Comparison of ENCODE assay signal across 9 cellular contexts in genomic region chr18:33440384-33441043, GRCh38. TPM values are rescaled to one million over a fixed set of nuclear protein-coding genes. Genes with fewer than 3 reads are reported as not detected.
DNase-seq lines count a peak whose midpoint lies in the region; ATAC-seq, FAIRE-seq and TF ChIP-seq lines count a peak whose summit lies in the region.
"Had no signal": no experiment of that assay in that cellular context is flagged by ENCODE, and none has a peak within 500 bp of the region (broad histone marks: within the 10 kb centered on the region; RNA-seq: fewer than 3 reads in every experiment).

A gene with protein sequence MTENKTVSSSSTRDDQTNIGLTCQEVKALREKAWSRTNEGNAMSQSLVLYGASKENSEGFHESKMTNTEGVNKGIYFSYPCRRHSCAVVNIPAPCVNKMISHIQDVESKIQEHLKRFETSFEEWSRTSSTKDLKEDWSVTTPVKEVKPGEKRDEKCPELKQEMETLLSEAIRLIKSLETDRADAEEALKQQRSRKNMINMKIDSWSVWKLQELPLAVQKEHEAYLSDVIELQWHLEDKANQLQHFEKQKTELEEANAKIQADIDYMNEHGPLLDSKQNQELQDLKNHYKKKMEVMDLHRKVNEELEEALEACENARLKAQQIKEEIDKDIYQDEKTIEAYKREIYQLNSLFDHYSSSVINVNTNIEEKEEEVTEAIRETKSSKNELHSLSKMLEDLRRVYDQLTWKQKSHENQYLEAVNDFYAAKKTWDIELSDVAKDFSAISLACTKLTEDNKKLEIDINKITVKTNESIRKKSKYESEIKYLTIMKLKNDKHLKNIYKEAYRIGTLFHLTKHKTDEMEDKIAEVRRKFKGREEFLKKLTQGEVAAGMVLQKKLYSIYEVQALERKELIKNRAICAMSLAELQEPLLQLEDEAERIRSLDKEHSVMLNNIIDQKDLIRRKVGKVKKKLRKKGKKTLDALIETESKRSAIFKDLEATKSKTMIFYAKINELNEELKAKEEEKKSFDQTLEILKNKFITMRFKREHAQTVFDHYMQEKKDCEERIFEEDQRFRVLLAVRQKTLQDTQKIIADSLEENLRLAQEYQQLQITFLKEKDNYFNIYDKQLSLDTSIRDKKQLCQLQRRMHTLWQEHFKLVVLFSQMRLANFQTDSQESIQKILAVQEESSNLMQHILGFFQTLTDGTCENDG (minus strand): TSS chr18:33440721. CDS start chr18:33412088, 28,633 bp downstream.

- H3K4me3 Mint-ChIP-seq in astrocyte (ENCODE audit: unreplicated experiment), result peak within 1 kb of the TSS; percentile 94
- H3K4me3 Mint-ChIP-seq: central memory CD8-positive, alpha-beta T cell had no signal

- no peak for TF ChIP-seq EP300 in Ishikawa (IDR thresholded peaks at IDR 0.05; ENCODE audit: borderline replicate concordance)

- H2AFZ ChIP-seq in astrocyte (ENCODE audit: low read depth, low read length), result peak within 1 kb of the TSS; percentile 96

- peaks cover 3% of the 10 kb centered on the region for H3K27me3 ChIP-seq in astrocyte (ENCODE audit: insufficient read depth, low read length)
- peaks cover 30% of the 10 kb centered on the region for H3K27me3 ChIP-seq in iPS-20b (ENCODE audit: insufficient read depth, low read length)
- peaks cover 0 to 43% (median 4%) of the 10 kb centered on the region in 7 donors for H3K27me3 ChIP-seq in spleen (replicated peaks in 1 of 7)

- H3K27ac Mint-ChIP-seq in astrocyte (ENCODE audit: unreplicated experiment), result peak within 1 kb of the TSS; percentile 65

- peak within 1 kb of the TSS; percentile 70 for H3K9ac ChIP-seq in astrocyte (ENCODE audit: low read length)
- peak within 1 kb of the TSS; percentile 69; the same call in 1 of the 2 replicates for H3K9ac ChIP-seq in iPS-20b (ENCODE audit: low read depth, low read length)

- H3K4me3 ChIP-seq in astrocyte (ENCODE audit: insufficient read depth, low read depth, low read length) (peak within 1 kb of the TSS; percentile 69), iPS-20b (ENCODE audit: low read length) (peak within 1 kb of the TSS; percentile 67), spleen (peak within 1 kb of the TSS; percentile 6 to 67 (median 30))

- intact Hi-C loops in spleen (cut with DNase I; ENCODE audit: low total_unique reads), result no loop called here

- no peaks in the 10 kb centered on the region for H3K9me3 Mint-ChIP-seq in astrocyte (ENCODE audit: unreplicated experiment)

- DNase-seq in astrocyte (ENCODE audit: low read depth) (peak; percentile 18), spleen (peak; percentile 56), AML-193 (lab: John Stamatoyannopoulos, UW) (no peak)
- DNase-seq in activated CD8-positive, alpha-beta memory T cell treated with anti-CD3 and anti-CD28 coated beads, Interleukin-2, amount 50 U/mL, for 4 hours, result no peak

- H3K27me3 Mint-ChIP-seq in astrocyte (ENCODE audit: low read depth, unreplicated experiment), result peaks cover 3% of the 10 kb centered on the region
- H3K27me3 Mint-ChIP-seq: central memory CD8-positive, alpha-beta T cell had no signal

- TF ChIP-seq CTCF in astrocyte (IDR thresholded peaks at IDR 0.05; ENCODE audit: insufficient read depth, low read depth, low read length), result no peak
- TF ChIP-seq CTCF in spleen (IDR thresholded peaks at IDR 0.05 in 8 of 11, conservative IDR thresholded peaks at IDR 0.05 in 3 of 11), result peak in 1 of 11 experiments; percentile 2

- H3K27ac ChIP-seq in astrocyte (ENCODE audit: low read depth, low read length) (no peak within 1 kb of the TSS), iPS-20b (ENCODE audit: low read length) (no peak within 1 kb of the TSS), spleen (no peak within 1 kb of the TSS)

- H3K36me3 Mint-ChIP-seq in astrocyte (ENCODE audit: low read depth, unreplicated experiment), result no peaks in the 10 kb centered on the region

- H3K4me1 ChIP-seq in astrocyte (ENCODE audit: insufficient read depth, low read length) (peaks cover 6% of the 10 kb centered on the region), iPS-20b (ENCODE audit: insufficient read depth, low read length) (no peaks in the 10 kb centered on the region), spleen (peaks cover 0 to 4% (median 0%) of the 10 kb centered on the region in 6 donors)

- ATAC-seq in HG03457 (IDR thresholded peaks at IDR 0.05; ENCODE audit: unreplicated experiment) (no peak), GM21825 (IDR thresholded peaks at IDR 0.05; ENCODE audit: unreplicated experiment) (no peak)

- H4K20me1 ChIP-seq in astrocyte (ENCODE audit: insufficient read depth, low read length), result no peaks in the 10 kb centered on the region

- no peak for TF ChIP-seq POLR2A in spleen (IDR thresholded peaks at IDR 0.05)

- H3K79me2 ChIP-seq in astrocyte (ENCODE audit: insufficient read depth, low read length), result no peaks in the 10 kb centered on the region

- WGBS in spleen, 5 donors, result 4 to 10% (median 6%) methylated on average over 43 to 69 of the region's 69 CpGs

- H3K4me1 Mint-ChIP-seq in astrocyte (ENCODE audit: low read depth, unreplicated experiment), result peaks cover 2% of the 10 kb centered on the region
- H3K4me1 Mint-ChIP-seq: central memory CD8-positive, alpha-beta T cell had no signal

- no peak for TF ChIP-seq RAD21 in Ishikawa (IDR thresholded peaks at IDR 0.05; ENCODE audit: low read depth)

- H3K36me3 ChIP-seq in astrocyte (ENCODE audit: insufficient read depth, low read length), result no peaks in the 10 kb centered on the region
- H3K36me3 ChIP-seq in iPS-20b (ENCODE audit: insufficient read depth, low read depth, low read length), result no peaks in the 10 kb centered on the region
- no peaks in the 10 kb centered on the region for H3K36me3 ChIP-seq in spleen

- no peaks in the 10 kb centered on the region for H3K9me3 ChIP-seq in astrocyte (ENCODE audit: insufficient read depth, low read depth, low read length)
- H3K9me3 ChIP-seq in iPS-20b (ENCODE audit: insufficient read depth, low read depth, low read length), result no peaks in the 10 kb centered on the region
- H3K9me3 ChIP-seq in spleen, result peaks cover 0 to 3% (median 0%) of the 10 kb centered on the region in 8 donors

- peak within 1 kb of the TSS; percentile 90 for H3K4me2 ChIP-seq in astrocyte (ENCODE audit: low read length)

- FAIRE-seq in astrocyte (lab: Jason Lieb, UNC), result no peak

TF ChIP-seq in Ishikawa, 13 proteins besides CTCF, POLR2A, EP300 and RAD21:
- TF ChIP-seq TEAD4 (IDR thresholded peaks at IDR 0.05) (no peak), ZBTB7A (IDR thresholded peaks at IDR 0.05; ENCODE audit: low read depth) (peak; percentile 54; the same call in 1 of the 2 replicates), EGR1 (IDR thresholded peaks at IDR 0.05) (0 out of 2 replicates have a peak, but pooled peaks have one; percentile 39), MAX (IDR thresholded peaks at IDR 0.05) (no peak)
- TF ChIP-seq, protein P1, sequence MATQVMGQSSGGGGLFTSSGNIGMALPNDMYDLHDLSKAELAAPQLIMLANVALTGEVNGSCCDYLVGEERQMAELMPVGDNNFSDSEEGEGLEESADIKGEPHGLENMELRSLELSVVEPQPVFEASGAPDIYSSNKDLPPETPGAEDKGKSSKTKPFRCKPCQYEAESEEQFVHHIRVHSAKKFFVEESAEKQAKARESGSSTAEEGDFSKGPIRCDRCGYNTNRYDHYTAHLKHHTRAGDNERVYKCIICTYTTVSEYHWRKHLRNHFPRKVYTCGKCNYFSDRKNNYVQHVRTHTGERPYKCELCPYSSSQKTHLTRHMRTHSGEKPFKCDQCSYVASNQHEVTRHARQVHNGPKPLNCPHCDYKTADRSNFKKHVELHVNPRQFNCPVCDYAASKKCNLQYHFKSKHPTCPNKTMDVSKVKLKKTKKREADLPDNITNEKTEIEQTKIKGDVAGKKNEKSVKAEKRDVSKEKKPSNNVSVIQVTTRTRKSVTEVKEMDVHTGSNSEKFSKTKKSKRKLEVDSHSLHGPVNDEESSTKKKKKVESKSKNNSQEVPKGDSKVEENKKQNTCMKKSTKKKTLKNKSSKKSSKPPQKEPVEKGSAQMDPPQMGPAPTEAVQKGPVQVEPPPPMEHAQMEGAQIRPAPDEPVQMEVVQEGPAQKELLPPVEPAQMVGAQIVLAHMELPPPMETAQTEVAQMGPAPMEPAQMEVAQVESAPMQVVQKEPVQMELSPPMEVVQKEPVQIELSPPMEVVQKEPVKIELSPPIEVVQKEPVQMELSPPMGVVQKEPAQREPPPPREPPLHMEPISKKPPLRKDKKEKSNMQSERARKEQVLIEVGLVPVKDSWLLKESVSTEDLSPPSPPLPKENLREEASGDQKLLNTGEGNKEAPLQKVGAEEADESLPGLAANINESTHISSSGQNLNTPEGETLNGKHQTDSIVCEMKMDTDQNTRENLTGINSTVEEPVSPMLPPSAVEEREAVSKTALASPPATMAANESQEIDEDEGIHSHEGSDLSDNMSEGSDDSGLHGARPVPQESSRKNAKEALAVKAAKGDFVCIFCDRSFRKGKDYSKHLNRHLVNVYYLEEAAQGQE (IDR thresholded peaks at IDR 0.05; ENCODE audit: low read depth), result no peak

RNA-seq across cellular contexts. Expression of the gene that starts here (rescaled TPM):
- 0.30 TPM in 1 of 2 replicates, not detected in the other for total RNA-seq in astrocyte
- total RNA-seq in spleen, result 10 to 100 TPM in 3 of 7 donors, 1 to 10 TPM in 4; 4.7 to 17.4 (median 8.0) TPM
- polyA plus RNA-seq in spleen, result 10 to 100 TPM in 1 of 3 donors, 1 to 10 TPM in 2; 4.0 to 16.0 (median 6.4) TPM

Comparison
In these comparisons a context has a peak if more than half of its experiments do, and no peak if none do; other contexts are left out.
1. Peak in DNase-seq, H3K4me3 ChIP-seq, H3K9ac ChIP-seq and H3K4me2 ChIP-seq in astrocyte; RNA of the gene not detected or under 1 TPM.